Comparison of ENCODE assay signal across 24 cellular contexts in the genomic region with DNA sequence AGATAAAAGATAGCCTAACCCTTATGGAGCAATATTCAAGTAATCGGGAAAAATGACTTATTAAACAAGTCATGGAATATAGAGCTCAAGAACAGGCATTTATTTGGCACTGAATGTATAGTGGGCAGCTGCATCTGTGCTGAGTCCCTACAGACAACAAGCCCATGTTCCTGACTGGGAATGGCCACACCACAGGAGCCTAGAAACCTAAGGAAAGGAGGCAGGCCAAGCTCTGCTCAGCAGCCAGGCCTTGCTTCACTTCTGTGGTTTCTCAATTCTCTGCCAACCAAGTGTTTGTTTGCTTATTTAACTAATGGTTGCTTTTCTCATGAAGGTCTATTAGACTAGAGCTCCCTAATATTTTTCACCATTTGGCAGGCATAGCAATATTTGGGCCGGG. TPM values are rescaled to one million over a fixed set of nuclear protein-coding genes. Genes with fewer than 3 reads are reported as not detected.
A peak's percentile ranks its signal among the peaks of the same experiment; 100 is the strongest.
DNase-seq lines count a peak whose midpoint lies in the region; ATAC-seq and TF ChIP-seq lines count a peak whose summit lies in the region.
"Had no signal": no experiment of that assay in that cellular context is flagged by ENCODE, and none has a peak within 500 bp of the region (broad histone marks: within the 10 kb centered on the region; RNA-seq: fewer than 3 reads in every experiment).

No MANE protein-coding gene starts in this region.

- CTCF ChIA-PET in HCT116 (lab: Charles Lee) (interaction anchor here (1.0 to 1.1 kb wide), 2 partner anchors 8 to 40 kb away, joined by 3 to 5 read pairs; no protein-coding TSS in a partner anchor), RWPE1 (lab: Yijun Ruan, JAX) (interaction anchor here (1.2 kb wide), 1 partner anchor 40 kb away, joined by 3 read pairs; no protein-coding TSS in a partner anchor)
- CTCF ChIA-PET in naive thymus-derived CD4-positive, alpha-beta T cell (lab: Charles Lee): no interaction called here

- BruUV-seq in HCT116 (replicated peaks; lab: Mats Ljungman, UMichigan): no TSS peak

- peaks cover 24% of the 10 kb centered on the region; the same call in 1 of the 2 replicates for H3K79me2 ChIP-seq in HCT116 (ENCODE audit: insufficient read depth, low read length)

- intact Hi-C loops in HCT116 (cut with micrococcal nuclease): no loop called here
- intact Hi-C loops in dorsolateral prefrontal cortex (cut with DNase I): loop anchor here (2.0 to 10.0 kb wide), 2 partner anchors 72 to 80 kb away; no protein-coding TSS in a partner anchor
- intact Hi-C loops in left colon (cut with DNase I, micrococcal nuclease): no loop called here
- intact Hi-C loops in natural killer cell (cut with micrococcal nuclease): no loop called here
- intact Hi-C loops in naive thymus-derived CD4-positive, alpha-beta T cell (cut with micrococcal nuclease): no loop called here

- no peaks in the 10 kb centered on the region for H3K4me1 Mint-ChIP-seq in natural killer cell
- peaks cover 0 to 21% (median 0%) of the 10 kb centered on the region in 7 donors for H3K4me1 Mint-ChIP-seq in naive thymus-derived CD4-positive, alpha-beta T cell
- H3K4me1 Mint-ChIP-seq: nephron progenitor cell had no signal

- H3K36me3 ChIP-seq in HCT116 (ENCODE audit: control insufficient read depth in 1 of 2, insufficient read depth in 2 of 2, low read length in 2 of 2): peaks cover 67 to 75% of the 10 kb centered on the region in 2 experiments
- H3K36me3 ChIP-seq in neutrophil: peaks cover 29% of the 10 kb centered on the region
- peaks cover 3 to 71% (median 32%) of the 10 kb centered on the region in 3 experiments for H3K36me3 ChIP-seq in naive thymus-derived CD4-positive, alpha-beta T cell (ENCODE audit: control insufficient read depth in 2 of 3, insufficient read depth in 3 of 3, low read length in 3 of 3)
- H3K36me3 ChIP-seq: ovary had no signal

- no peaks in the 10 kb centered on the region for H3K9me3 Mint-ChIP-seq in natural killer cell
- no peaks in the 10 kb centered on the region for H3K9me3 Mint-ChIP-seq in naive thymus-derived CD4-positive, alpha-beta T cell
- H3K9me3 Mint-ChIP-seq: nephron progenitor cell; stimulated activated effector memory CD8-positive, alpha-beta T cell treated with anti-CD3 and anti-CD28 coated beads, Interleukin-12 subunit alpha, Interleukin-12 subunit beta, amount 100 ng/mL, for 72 hours had no signal

- RAD21 ChIA-PET in HCT116 (lab: Charles Lee; ENCODE audit: low non-redundant PET in 1 of 2, low total read pairs in 2 of 2, uncharacterized antibody in 2 of 2, unreplicated experiment in 2 of 2): no interaction called here

- H3K27me3 ChIP-seq in HCT116 (ENCODE audit: insufficient read depth, low read length) (no peaks in the 10 kb centered on the region), dorsolateral prefrontal cortex (no peaks in the 10 kb centered on the region), neutrophil (no peaks in the 10 kb centered on the region)
- no peaks in the 10 kb centered on the region for H3K27me3 ChIP-seq in naive thymus-derived CD4-positive, alpha-beta T cell (ENCODE audit: control insufficient read depth in 2 of 2, insufficient read depth in 2 of 2, low read length in 2 of 2)
- H3K27me3 ChIP-seq: gastroesophageal sphincter, MG63, ovary, suprapubic skin had no signal

- H3K4me3 Mint-ChIP-seq in natural killer cell: no peak overlapping the region
- H3K4me3 Mint-ChIP-seq in naive thymus-derived CD4-positive, alpha-beta T cell: no peak overlapping the region
- H3K4me3 Mint-ChIP-seq: nephron progenitor cell; stimulated activated effector memory CD8-positive, alpha-beta T cell treated with anti-CD3 and anti-CD28 coated beads, Interleukin-12 subunit alpha, Interleukin-12 subunit beta, amount 100 ng/mL, for 72 hours had no signal

- H3K4me1 ChIP-seq in HCT116 (ENCODE audit: control insufficient read depth in 1 of 2, insufficient read depth in 2 of 2, low read length in 2 of 2) (no peaks in the 10 kb centered on the region), neutrophil (ENCODE audit: control insufficient read depth in 1 of 2, insufficient read depth in 1 of 2, low read depth in 1 of 2, low read length in 1 of 2) (peaks cover 7 to 23% of the 10 kb centered on the region in 2 experiments)
- H3K4me1 ChIP-seq in naive thymus-derived CD4-positive, alpha-beta T cell (ENCODE audit: control insufficient read depth in 2 of 2, insufficient read depth in 2 of 2, low read length in 2 of 2): no peaks in the 10 kb centered on the region

- H3K27ac ChIP-seq in HCT116 (ENCODE audit: low read depth, low read length) (no peak overlapping the region), RWPE1 (peak overlapping the region; percentile 24; the same call in 1 of the 2 replicates), dorsolateral prefrontal cortex (peak overlapping the region in 48 of 59 donors; percentile 0 to 77 (median 46)), neutrophil (peak overlapping the region; percentile 65)
- H3K27ac ChIP-seq in naive thymus-derived CD4-positive, alpha-beta T cell (ENCODE audit: low read depth, low read length): no peak overlapping the region
- H3K27ac ChIP-seq: gastroesophageal sphincter, ovary, suprapubic skin, WERI-Rb-1 had no signal

- ATAC-seq in HCT116 (no peak), left colon (no peak), natural killer cell (no peak)
- ATAC-seq in naive thymus-derived CD4-positive, alpha-beta T cell: no peak
- ATAC-seq: gastroesophageal sphincter; stimulated activated effector memory CD8-positive, alpha-beta T cell treated with anti-CD3 and anti-CD28 coated beads, Interleukin-12 subunit alpha, Interleukin-12 subunit beta, amount 100 ng/mL, for 72 hours had no signal

- H3K27ac Mint-ChIP-seq in natural killer cell: no peak overlapping the region
- no peak overlapping the region for H3K27ac Mint-ChIP-seq in naive thymus-derived CD4-positive, alpha-beta T cell
- H3K27ac Mint-ChIP-seq: nephron progenitor cell; stimulated activated effector memory CD8-positive, alpha-beta T cell treated with anti-CD3 and anti-CD28 coated beads, Interleukin-12 subunit alpha, Interleukin-12 subunit beta, amount 100 ng/mL, for 72 hours had no signal

- H3K9me3 ChIP-seq in HCT116 (ENCODE audit: control insufficient read depth in 1 of 2, insufficient read depth in 1 of 2, low read depth in 1 of 2, low read length in 2 of 2): no peaks in the 10 kb centered on the region
- no peaks in the 10 kb centered on the region for H3K9me3 ChIP-seq in neutrophil
- no peaks in the 10 kb centered on the region for H3K9me3 ChIP-seq in naive thymus-derived CD4-positive, alpha-beta T cell (ENCODE audit: control insufficient read depth in 2 of 3, low read length in 3 of 3)
- H3K9me3 ChIP-seq: gastroesophageal sphincter, MG63, ovary, suprapubic skin had no signal

- H3K4me2 ChIP-seq in HCT116 (ENCODE audit: low read length): no peak overlapping the region

- no peaks in the 10 kb centered on the region for H3K9me2 ChIP-seq in HCT116 (ENCODE audit: insufficient read depth)

- TF ChIP-seq POLR2A in HCT116 (IDR thresholded peaks at IDR 0.05; ENCODE audit: borderline replicate concordance, extremely low read depth, insufficient read depth, insufficient read length): no peak

- DNase-seq in HCT116 (ENCODE audit: low read depth, low spot score) (no peak), RWPE1 (ENCODE audit: low spot score) (no peak), dorsolateral prefrontal cortex (no peak), left colon (no peak), DMS 273 (lab: John Stamatoyannopoulos, UW; ENCODE audit: unreplicated experiment) (no peak), natural killer cell (no peak)
- DNase-seq in naive thymus-derived CD4-positive, alpha-beta T cell: no peak
- DNase-seq: ACHN; activated CD4-positive, alpha-beta T cell treated with anti-CD3 and anti-CD28 coated beads for 48 hours; activated CD8-positive, alpha-beta memory T cell treated with anti-CD3 and anti-CD28 coated beads for 24 hours; activated gamma-delta T cell; MG63; NCI-H1436; NCI-H446; nephron progenitor cell; ovary; SHP77; stimulated activated CD4-positive, alpha-beta T cell treated with anti-CD3 and anti-CD28 coated beads, Interleukin-2, amount 100 ng/mL, for 48 hours had no signal

- no peak overlapping the region for H2AFZ ChIP-seq in HCT116 (ENCODE audit: low read depth, low read length, poor library complexity, severe bottlenecking)

- POLR2A ChIA-PET in HCT116 (lab: Charles Lee) (interaction anchor here (1.1 kb wide), 1 partner anchor 35 kb away, joined by 3 read pairs; no protein-coding TSS in a partner anchor), RWPE1 (lab: Yijun Ruan, JAX; ENCODE audit: low non-redundant PET) (interaction anchor here (0.6 kb wide), 1 partner anchor 612 kb away, joined by 3 read pairs; no protein-coding TSS in a partner anchor)
- POLR2A ChIA-PET in naive thymus-derived CD4-positive, alpha-beta T cell (lab: Charles Lee): interaction anchor here (0.5 kb wide), 1 partner anchor 65 kb away, joined by 4 read pairs; no protein-coding TSS in a partner anchor

- H3K4me3 ChIP-seq in HCT116 (replicated peaks in 1 of 2; ENCODE audit: low read depth in 1 of 2, low read length in 2 of 2) (no peak overlapping the region), dorsolateral prefrontal cortex (no peak overlapping the region), neutrophil (ENCODE audit: low read depth in 1 of 2, low read length in 1 of 2) (no peak overlapping the region)
- H3K4me3 ChIP-seq in naive thymus-derived CD4-positive, alpha-beta T cell (ENCODE audit: low read length): no peak overlapping the region
- H3K4me3 ChIP-seq: coronary artery, gastroesophageal sphincter, MG63, ovary, suprapubic skin had no signal

- no peaks in the 10 kb centered on the region for H4K20me1 ChIP-seq in HCT116 (ENCODE audit: insufficient read depth)

- H3K36me3 Mint-ChIP-seq in natural killer cell: peaks cover 45% of the 10 kb centered on the region
- peaks cover 31 to 55% (median 55%) of the 10 kb centered on the region in 5 donors for H3K36me3 Mint-ChIP-seq in naive thymus-derived CD4-positive, alpha-beta T cell

- no peak overlapping the region for H3K9ac ChIP-seq in HCT116 (ENCODE audit: low read length)

- TF ChIP-seq RAD21 in HCT116 (IDR thresholded peaks at IDR 0.05; ENCODE audit: low read depth): no peak

- TF ChIP-seq CTCF in HCT116 (IDR thresholded peaks at IDR 0.05 in 2 of 3, conservative IDR thresholded peaks at IDR 0.05 in 1 of 3; ENCODE audit: borderline replicate concordance in 1 of 3, insufficient read depth in 1 of 3, low read depth in 2 of 3, low read length in 2 of 3) (no peak), RWPE1 (conservative IDR thresholded peaks at IDR 0.05; ENCODE audit: low read depth) (no peak), dorsolateral prefrontal cortex (IDR thresholded peaks at IDR 0.05 in 54 of 56, conservative IDR thresholded peaks at IDR 0.05 in 2 of 56; ENCODE audit: low read depth in 1 of 56, partially characterized antibody in 56 of 56) (no peak), neutrophil (IDR thresholded peaks at IDR 0.05) (no peak), natural killer cell (IDR thresholded peaks at IDR 0.05) (no peak)

- no peaks in the 10 kb centered on the region for H3K27me3 Mint-ChIP-seq in natural killer cell (ENCODE audit: low read depth in 2 of 2)
- H3K27me3 Mint-ChIP-seq in naive thymus-derived CD4-positive, alpha-beta T cell: no peaks in the 10 kb centered on the region

RNA-seq across cellular contexts. Expression of gene AK2, which starts 21.5 kb away (rescaled TPM):
- total RNA-seq in HCT116 (2021; ENCODE audit: unreplicated experiment) (233 TPM), dorsolateral prefrontal cortex (100 to 1,000 TPM in 6 of 120 experiments, 10 to 100 TPM in 114; 59.4 to 114 (median 81.1) TPM), left colon (100 to 1,000 TPM; 173 to 222 TPM), natural killer cell (10 to 100 TPM; 64.8 to 94.0 (median 67.1) TPM)
- 193 and 219 TPM in 2 replicates for polyA plus RNA-seq in HCT116 (2012)
- 100 to 1,000 TPM in 1 of 5 experiments, 10 to 100 TPM in 4; 53.8 to 219 (median 90.2) TPM for total RNA-seq in naive thymus-derived CD4-positive, alpha-beta T cell
- 100 to 1,000 TPM; 113 to 134 TPM for polyA plus RNA-seq in naive thymus-derived CD4-positive, alpha-beta T cell

RNA-seq across cellular contexts. Expression of gene RNF19B, which starts 50.6 kb away (rescaled TPM):
- 22.5 TPM for total RNA-seq in HCT116 (2021; ENCODE audit: unreplicated experiment)
- 24.1 and 32.5 TPM in 2 replicates for polyA plus RNA-seq in HCT116 (2012)
- total RNA-seq in dorsolateral prefrontal cortex: 10 to 100 TPM; 19.7 to 42.6 (median 28.7) TPM
- 10 to 100 TPM; 64.1 to 77.3 TPM for total RNA-seq in left colon
- total RNA-seq in natural killer cell: 100 to 1,000 TPM in 1 of 3 donors, 10 to 100 TPM in 2; 44.2 to 110 (median 54.3) TPM
- total RNA-seq in naive thymus-derived CD4-positive, alpha-beta T cell: 10 to 100 TPM; 17.1 to 58.1 (median 39.2) TPM
- polyA plus RNA-seq in naive thymus-derived CD4-positive, alpha-beta T cell: 1 to 10 TPM in 1 of 2 donors, under 1 TPM in 1; 0.58 to 2.2 TPM

Comparison
In these comparisons a context has a peak if more than half of its experiments do, and no peak if none do; other contexts are left out.
1. H3K27ac ChIP-seq: peak in RWPE1 (single experiment), dorsolateral prefrontal cortex (48 of 59) and neutrophil (single experiment); none in HCT116 (single experiment) and naive thymus-derived CD4-positive, alpha-beta T cell (single experiment).
2. intact Hi-C loops: an anchor here in dorsolateral prefrontal cortex (2.0 to 10.0 kb wide); none called in HCT116, left colon, natural killer cell and naive thymus-derived CD4-positive, alpha-beta T cell.